ENCODE assay signal across 8 cellular contexts in genomic region chr5:179550511-179551342, GRCh38. TPM values are rescaled to one million over a fixed set of nuclear protein-coding genes. Genes with fewer than 3 reads are reported as not detected.
DNase-seq lines count a peak whose midpoint lies in the region; ATAC-seq, FAIRE-seq and TF ChIP-seq lines count a peak whose summit lies in the region.

A gene with protein sequence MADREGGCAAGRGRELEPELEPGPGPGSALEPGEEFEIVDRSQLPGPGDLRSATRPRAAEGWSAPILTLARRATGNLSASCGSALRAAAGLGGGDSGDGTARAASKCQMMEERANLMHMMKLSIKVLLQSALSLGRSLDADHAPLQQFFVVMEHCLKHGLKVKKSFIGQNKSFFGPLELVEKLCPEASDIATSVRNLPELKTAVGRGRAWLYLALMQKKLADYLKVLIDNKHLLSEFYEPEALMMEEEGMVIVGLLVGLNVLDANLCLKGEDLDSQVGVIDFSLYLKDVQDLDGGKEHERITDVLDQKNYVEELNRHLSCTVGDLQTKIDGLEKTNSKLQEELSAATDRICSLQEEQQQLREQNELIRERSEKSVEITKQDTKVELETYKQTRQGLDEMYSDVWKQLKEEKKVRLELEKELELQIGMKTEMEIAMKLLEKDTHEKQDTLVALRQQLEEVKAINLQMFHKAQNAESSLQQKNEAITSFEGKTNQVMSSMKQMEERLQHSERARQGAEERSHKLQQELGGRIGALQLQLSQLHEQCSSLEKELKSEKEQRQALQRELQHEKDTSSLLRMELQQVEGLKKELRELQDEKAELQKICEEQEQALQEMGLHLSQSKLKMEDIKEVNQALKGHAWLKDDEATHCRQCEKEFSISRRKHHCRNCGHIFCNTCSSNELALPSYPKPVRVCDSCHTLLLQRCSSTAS (plus strand): TSS chr5:179550554. CDS start chr5:179550570, 16 bp downstream.

- peak; percentile 85 for ATAC-seq in stimulated activated naive CD8-positive, alpha-beta T cell treated with anti-CD3 and anti-CD28 coated beads, Interleukin-15, Interleukin-2, amounts not matched to agents 100 U/mL and 50 U/mL, for 24 hours

- DNase-seq in D721Med (ENCODE audit: insufficient read length, low spot score): peak; percentile 45
- peak; percentile 94 for DNase-seq in GM20000 (ENCODE audit: low spot score)
- DNase-seq in HT-29 (ENCODE audit: low spot score): peak; percentile 76
- DNase-seq in RCC 7860 (ENCODE audit: low spot score): peak; percentile 56
- peak; percentile 66 to 73 for DNase-seq in activated T-helper 1 cell treated with anti-CD3 and anti-CD28 coated beads, Interleukin-2, amount 50 U/mL, for 16 hours (ENCODE audit: low read depth in 1 of 2, low spot score in 1 of 2)
- DNase-seq in fibroblast of peridontal ligament (ENCODE audit: extremely low read depth): peak; percentile 45
- DNase-seq in stimulated activated naive CD8-positive, alpha-beta T cell treated with anti-CD3 and anti-CD28 coated beads, Interleukin-15, Interleukin-2, amounts not matched to agents 100 U/mL and 50 U/mL, for 24 hours: peak; percentile 85

- H3K9me3 Mint-ChIP-seq in nephron: no peaks in the 10 kb centered on the region

- FAIRE-seq in D721Med (lab: Jason Lieb, UNC) (no peak), RCC 7860 (lab: Jason Lieb, UNC) (no peak)

- no peaks in the 10 kb centered on the region for H3K27me3 Mint-ChIP-seq in nephron (ENCODE audit: low read depth)

- H3K4me3 Mint-ChIP-seq in nephron: peak within 1 kb of the TSS; percentile 96 to 99 (median 97)

- peaks cover 10% of the 10 kb centered on the region for H3K36me3 Mint-ChIP-seq in nephron (ENCODE audit: low read depth)

- peak within 1 kb of the TSS; percentile 98 to 100 (median 99) for H3K27ac Mint-ChIP-seq in nephron

- peaks cover 17% of the 10 kb centered on the region for H3K4me1 Mint-ChIP-seq in nephron

- no peak for TF ChIP-seq CTCF in D721Med (IDR thresholded peaks at IDR 0.05; ENCODE audit: insufficient read depth, missing control alignments)
- TF ChIP-seq CTCF in GM20000 (IDR thresholded peaks at IDR 0.05; ENCODE audit: extremely low read depth, missing control alignments): no peak
- no peak for TF ChIP-seq CTCF in nephron (IDR thresholded peaks at IDR 0.05; ENCODE audit: unreplicated experiment in 3 of 3)

RNA-seq across cellular contexts. Expression of the gene that starts here (rescaled TPM):
- 41.8 and 45.5 TPM in 2 replicates for total RNA-seq in HT-29 (2014; rRNA removed; shearing (Covaris generic))

Comparison
In these comparisons a context has a peak if more than half of its experiments do, and no peak if none do; other contexts are left out.
1. Peak in every context shown above with its lines: DNase-seq and ATAC-seq.